ENCODE assay signal across 8 cellular contexts in the genomic region with DNA sequence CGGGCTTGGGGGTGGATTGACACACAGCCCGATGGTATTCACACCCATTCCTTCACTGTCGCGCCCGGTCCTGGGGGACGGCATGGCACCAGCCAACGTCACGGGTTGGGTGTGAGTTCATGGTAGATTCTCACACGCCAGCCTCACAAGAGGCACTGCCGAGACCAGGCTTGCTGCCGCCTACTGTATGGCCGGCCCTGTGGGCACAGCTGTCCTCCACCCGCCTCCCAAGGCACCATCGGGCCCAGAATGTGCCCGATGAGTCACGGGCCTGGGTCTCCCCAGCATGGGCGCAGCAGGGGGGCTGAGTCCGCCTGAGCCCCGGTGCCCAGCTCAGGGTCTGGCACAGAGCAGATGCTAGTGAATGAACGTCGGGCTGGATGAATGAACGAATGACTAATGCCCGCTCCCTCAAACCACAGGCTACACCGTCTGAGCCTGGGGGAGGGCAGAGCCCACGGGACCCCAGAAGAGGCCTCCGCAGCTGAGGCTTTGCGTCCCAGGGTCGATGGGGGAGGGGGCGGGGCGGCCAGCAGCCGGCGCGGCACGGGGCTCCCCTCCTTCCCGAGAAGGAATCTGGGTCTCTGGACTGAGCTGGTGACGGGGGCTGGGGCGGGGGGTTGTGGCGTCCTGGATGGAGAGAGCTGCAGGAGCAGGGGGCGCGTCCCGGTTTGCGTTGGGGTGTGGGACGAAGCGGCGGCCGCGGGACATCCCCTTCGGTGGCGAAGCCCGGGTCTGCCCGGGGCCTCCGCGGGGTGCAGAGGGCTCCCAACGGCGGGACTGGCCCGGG. TPM values are rescaled to one million over a fixed set of nuclear protein-coding genes. Genes with fewer than 3 reads are reported as not detected.
DNase-seq lines count a peak whose midpoint lies in the region; ATAC-seq, FAIRE-seq and TF ChIP-seq lines count a peak whose summit lies in the region.

No MANE protein-coding gene starts in this region.

- peaks cover 64% of the 10 kb centered on the region for H3K27me3 Mint-ChIP-seq in endodermal cell (ENCODE audit: insufficient read depth)

- H3K9me3 ChIP-seq in endodermal cell (ENCODE audit: control insufficient read depth, low read length) (no peaks in the 10 kb centered on the region), muscle layer of duodenum (ENCODE audit: control insufficient read depth in 1 of 2, low read length in 2 of 2) (no peaks in the 10 kb centered on the region)

- H3K9ac ChIP-seq in endodermal cell (ENCODE audit: extremely low read depth, low read length, poor library complexity, severe bottlenecking), result no peak overlapping the region

- peak overlapping the region; percentile 60 for H3K4me3 Mint-ChIP-seq in endodermal cell

- no peak overlapping the region for H3K27ac ChIP-seq in endodermal cell (ENCODE audit: low read depth, low read length)
- peak overlapping the region; percentile 6 for H3K27ac ChIP-seq in muscle layer of duodenum (ENCODE audit: low read length)

- DNase-seq in EH (ENCODE audit: low read depth) (peak; percentile 45), RCC 7860 (ENCODE audit: low spot score) (peak; percentile 82), endodermal cell (peak; percentile 86), SIG-M5 (lab: John Stamatoyannopoulos, UW) (no peak), COLO829 (ENCODE audit: low spot score) (no peak), Ammon's horn (ENCODE audit: low spot score) (no peak)

- peak; percentile 75 for FAIRE-seq in RCC 7860 (lab: Jason Lieb, UNC)

- peaks cover 6% of the 10 kb centered on the region for H3K4me1 Mint-ChIP-seq in endodermal cell

- no peaks in the 10 kb centered on the region for H3K36me3 Mint-ChIP-seq in endodermal cell (ENCODE audit: low read depth)

- 4 to 5% methylated on average over 27 to 55 of the region's 56 CpGs for WGBS in endodermal cell (ENCODE audit: insufficient coverage in 1 of 2, insufficient read length in 1 of 2), 2 experiments

- H3K9me3 Mint-ChIP-seq in endodermal cell, result no peaks in the 10 kb centered on the region

- H3K4me1 ChIP-seq in endodermal cell (ENCODE audit: control insufficient read depth, insufficient read depth, low read length) (no peaks in the 10 kb centered on the region), muscle layer of duodenum (ENCODE audit: control insufficient read depth in 1 of 2, insufficient read depth in 2 of 2, low read length in 2 of 2) (peaks cover 5 to 16% of the 10 kb centered on the region in 2 donors)

- no peak for ATAC-seq in HG02642 (IDR thresholded peaks at IDR 0.05; ENCODE audit: poor library complexity, unreplicated experiment)

- no peak overlapping the region for H3K27ac Mint-ChIP-seq in endodermal cell

- H3K4me3 ChIP-seq in endodermal cell (ENCODE audit: low read length) (peak overlapping the region; percentile 70), muscle layer of duodenum (ENCODE audit: low read depth in 1 of 2, low read length in 2 of 2) (peak overlapping the region; percentile 48 to 72)

- H3K36me3 ChIP-seq in endodermal cell (ENCODE audit: control insufficient read depth, insufficient read depth, low read length) (no peaks in the 10 kb centered on the region), muscle layer of duodenum (ENCODE audit: control insufficient read depth in 1 of 2, insufficient read depth in 2 of 2, low read length in 2 of 2) (no peaks in the 10 kb centered on the region)

- TF ChIP-seq CTCF in endodermal cell (conservative IDR thresholded peaks at IDR 0.05), result no peak

- H3K27me3 ChIP-seq in endodermal cell (ENCODE audit: control insufficient read depth, insufficient read depth, low read length, poor library complexity, severe bottlenecking) (peaks cover 60% of the 10 kb centered on the region), muscle layer of duodenum (ENCODE audit: low read depth, low read length) (peaks cover 12% of the 10 kb centered on the region)

RNA-seq across cellular contexts. Expression of a gene that starts 0.8 kb away (rescaled TPM):
- total RNA-seq in endodermal cell, result 1 to 10 TPM; 1.8 to 2.7 TPM
- polyA plus RNA-seq in endodermal cell (2013, experiment 1 of 2), result 1.1 TPM
- 1.3 TPM for polyA plus RNA-seq in endodermal cell (2013, experiment 2 of 2)

Comparison
In these comparisons a context has a peak if more than half of its experiments do, and no peak if none do; other contexts are left out.
1. DNase-seq: peak in EH (single experiment), RCC 7860 (single experiment) and endodermal cell (single experiment); none in SIG-M5 (single experiment), COLO829 (single experiment) and Ammon's horn (single experiment).